ENCODE assay signal across 25 cellular contexts in the genomic region with DNA sequence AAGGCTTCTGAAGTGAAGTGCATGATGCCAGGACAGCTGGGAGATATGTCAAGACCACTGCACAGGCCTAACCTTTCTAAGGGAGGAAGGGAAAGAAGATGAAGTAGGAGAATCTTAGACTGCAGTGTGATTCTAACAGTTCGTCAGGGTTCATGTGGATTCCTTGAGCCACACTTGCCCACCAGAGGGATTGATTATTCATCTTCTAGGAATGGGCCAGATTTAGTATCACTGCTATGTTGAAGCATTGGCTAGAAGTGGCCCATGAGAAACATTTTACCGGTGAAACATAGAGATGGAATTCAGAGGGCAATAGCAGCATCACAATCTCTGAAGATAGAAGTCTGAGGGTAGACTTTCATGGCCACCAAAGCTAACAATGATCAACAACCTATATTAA.
DNase-seq lines count a peak whose midpoint lies in the region; ATAC-seq and TF ChIP-seq lines count a peak whose summit lies in the region.
"Had no signal": no experiment of that assay in that cellular context is flagged by ENCODE, and none has a peak within 500 bp of the region (broad histone marks: within the 10 kb centered on the region; RNA-seq: fewer than 3 reads in every experiment).

No MANE protein-coding gene starts in this region.

- H3K4me3 Mint-ChIP-seq in GM23338, result no peak overlapping the region
- H3K4me3 Mint-ChIP-seq: activated CD4-positive, alpha-beta memory T cell treated with anti-CD3 and anti-CD28 coated beads for 36 hours; activated naive CD8-positive, alpha-beta T cell; activated T-cell treated with anti-CD3 and anti-CD28 coated beads, Interleukin-2, amount 50 U/mL, for 4 hours; B cell; effector memory CD8-positive, alpha-beta T cell had no signal

- H3K4me1 Mint-ChIP-seq in GM23338, result peaks cover 6% of the 10 kb centered on the region; the same call in 2 of the 3 replicates
- H3K4me1 Mint-ChIP-seq: B cell had no signal

- H3K27me3 ChIP-seq in MG63 (no peaks in the 10 kb centered on the region), mesenchymal stem cell (ENCODE audit: control insufficient read depth in 1 of 2, insufficient read depth in 1 of 2, low read length in 2 of 2) (no peaks in the 10 kb centered on the region), GM23338 (ENCODE audit: insufficient read depth) (no peaks in the 10 kb centered on the region), vagina (no peaks in the 10 kb centered on the region)
- H3K27me3 ChIP-seq: ovary, sigmoid colon had no signal

- H3K14ac ChIP-seq in mesenchymal stem cell (ENCODE audit: low read length in 2 of 2), result no peak overlapping the region

- DNase-seq in AG20443 (ENCODE audit: low spot score) (peak; percentile 6), MG63 (peak; percentile 2), choroid plexus epithelial cell (ENCODE audit: low read depth) (peak; percentile 78), mesenchymal stem cell (peak; percentile 39), GM23338 (ENCODE audit: low spot score) (no peak), D341Med (ENCODE audit: low spot score) (no peak), AG08395 (ENCODE audit: low spot score) (no peak), vagina (ENCODE audit: extremely low spot score in 2 of 2) (no peak)
- DNase-seq: activated CD4-positive, alpha-beta memory T cell treated with anti-CD3 and anti-CD28 coated beads for 36 hours; activated T-cell treated with anti-CD3 and anti-CD28 coated beads, Interleukin-2, amount 50 U/mL, for 4 hours; central memory CD4-positive, alpha-beta T cell; effector memory CD8-positive, alpha-beta T cell; foreskin melanocyte; left ventricle myocardium inferior; NCI-H1092 treated with DMSO at 0.1 percent for 48 hours; NCI-H2171; NCI-H82; ovary; sigmoid colon; substantia nigra had no signal

- H3K4ac ChIP-seq in mesenchymal stem cell (ENCODE audit: low read depth in 1 of 2, low read length in 2 of 2), result no peak overlapping the region

- intact Hi-C loops in vagina (cut with DNase I), result no loop called here

- no peak overlapping the region for H4K8ac ChIP-seq in mesenchymal stem cell (ENCODE audit: low read length)

- H3K4me1 ChIP-seq in mesenchymal stem cell (ENCODE audit: control insufficient read depth, insufficient read depth, low read depth, low read length) (no peaks in the 10 kb centered on the region), GM23338 (ENCODE audit: insufficient read depth) (no peaks in the 10 kb centered on the region), vagina (no peaks in the 10 kb centered on the region)
- H3K4me1 ChIP-seq: left ventricle myocardium inferior, sigmoid colon had no signal

- H3K27ac ChIP-seq in mesenchymal stem cell (ENCODE audit: low read length, poor library complexity, severe bottlenecking), result peak overlapping the region; percentile 10
- no peak overlapping the region for H3K27ac ChIP-seq in GM23338 (ENCODE audit: low read depth)
- H3K27ac ChIP-seq in vagina, result no peak overlapping the region
- H3K27ac ChIP-seq: left ventricle myocardium inferior, ovary, sigmoid colon, VCaP had no signal

- H3K23ac ChIP-seq in mesenchymal stem cell (ENCODE audit: low read length in 2 of 2), result no peak overlapping the region

- no peaks in the 10 kb centered on the region for H4K20me1 ChIP-seq in GM23338 (replicated peaks; ENCODE audit: insufficient read depth)

- TF ChIP-seq CTCF in choroid plexus epithelial cell (conservative IDR thresholded peaks at IDR 0.05; ENCODE audit: low read depth, low read length) (peak; percentile 3), GM23338 (conservative IDR thresholded peaks at IDR 0.05; ENCODE audit: low read depth in 2 of 2) (no peak), vagina (IDR thresholded peaks at IDR 0.05) (no peak)

- H2AK5ac ChIP-seq in mesenchymal stem cell (ENCODE audit: low read length, severe bottlenecking), result no peak overlapping the region

- no peak overlapping the region for H2BK12ac ChIP-seq in mesenchymal stem cell (ENCODE audit: low read length in 2 of 2)

- H4K91ac ChIP-seq in mesenchymal stem cell (ENCODE audit: low read length), result no peak overlapping the region

- no peaks in the 10 kb centered on the region for H3F3A ChIP-seq in GM23338 (replicated peaks; ENCODE audit: low read depth)

- H3K9ac ChIP-seq in mesenchymal stem cell (ENCODE audit: low read length), result no peak overlapping the region

- H3K27me3 Mint-ChIP-seq in GM23338 (ENCODE audit: insufficient read depth, low read depth, poor library complexity), result no peaks in the 10 kb centered on the region
- H3K27me3 Mint-ChIP-seq: activated CD4-positive, alpha-beta memory T cell treated with anti-CD3 and anti-CD28 coated beads for 36 hours; activated naive CD8-positive, alpha-beta T cell; B cell; effector memory CD8-positive, alpha-beta T cell had no signal

- no peaks in the 10 kb centered on the region for H3K9me3 Mint-ChIP-seq in GM23338
- H3K9me3 Mint-ChIP-seq: activated CD4-positive, alpha-beta memory T cell treated with anti-CD3 and anti-CD28 coated beads for 36 hours; activated T-cell treated with anti-CD3 and anti-CD28 coated beads, Interleukin-2, amount 50 U/mL, for 4 hours; effector memory CD8-positive, alpha-beta T cell had no signal

- TF ChIP-seq POLR2A in vagina (IDR thresholded peaks at IDR 0.05), result no peak

- no peaks in the 10 kb centered on the region; the same call in 1 of the 2 replicates for H3K9me3 ChIP-seq in MG63
- no peaks in the 10 kb centered on the region for H3K9me3 ChIP-seq in mesenchymal stem cell (ENCODE audit: control insufficient read depth, low read length)
- no peaks in the 10 kb centered on the region for H3K9me3 ChIP-seq in vagina
- H3K9me3 ChIP-seq: left ventricle myocardium inferior, ovary, sigmoid colon had no signal

- no peaks in the 10 kb centered on the region for H3K79me2 ChIP-seq in GM23338 (replicated peaks; ENCODE audit: insufficient read depth)

- no peak overlapping the region for H2BK5ac ChIP-seq in mesenchymal stem cell (ENCODE audit: low read depth, low read length, poor library complexity, severe bottlenecking)

- no peak overlapping the region for H2BK120ac ChIP-seq in mesenchymal stem cell (ENCODE audit: low read depth, low read length)

- H3K4me2 ChIP-seq in mesenchymal stem cell (ENCODE audit: low read length, poor library complexity, severe bottlenecking) (no peak overlapping the region), GM23338 (no peak overlapping the region)

- H3K36me3 Mint-ChIP-seq in GM23338 (ENCODE audit: low read depth), result no peaks in the 10 kb centered on the region
- H3K36me3 Mint-ChIP-seq: activated CD4-positive, alpha-beta memory T cell treated with anti-CD3 and anti-CD28 coated beads for 36 hours; activated naive CD8-positive, alpha-beta T cell had no signal

- no peak overlapping the region for H2AFZ ChIP-seq in mesenchymal stem cell (ENCODE audit: low read depth, low read length)
- H2AFZ ChIP-seq in GM23338, result no peak overlapping the region

- no peaks in the 10 kb centered on the region for H3K9me2 ChIP-seq in GM23338 (ENCODE audit: insufficient read depth)

- no peaks in the 10 kb centered on the region for H3K79me1 ChIP-seq in mesenchymal stem cell (replicated peaks; ENCODE audit: low read length, poor library complexity, severe bottlenecking)

- WGBS in mesenchymal stem cell, result 51% methylated on average over 2 of the region's 2 CpGs

- no peak overlapping the region for H3K4me3 ChIP-seq in MG63
- no peak overlapping the region for H3K4me3 ChIP-seq in choroid plexus epithelial cell (ENCODE audit: low read depth, low read length)
- no peak overlapping the region for H3K4me3 ChIP-seq in mesenchymal stem cell (ENCODE audit: insufficient read depth in 1 of 2, low read depth in 1 of 2, low read length in 2 of 2)
- H3K4me3 ChIP-seq in GM23338, result no peak overlapping the region
- H3K4me3 ChIP-seq in vagina, result no peak overlapping the region
- H3K4me3 ChIP-seq: K562, left ventricle myocardium inferior, ovary, sigmoid colon had no signal

- H3K36me3 ChIP-seq in MG63 (no peaks in the 10 kb centered on the region), mesenchymal stem cell (ENCODE audit: control insufficient read depth in 1 of 2, insufficient read depth in 2 of 2, low read depth in 1 of 2, low read length in 2 of 2) (no peaks in the 10 kb centered on the region), GM23338 (ENCODE audit: insufficient read depth) (no peaks in the 10 kb centered on the region), vagina (no peaks in the 10 kb centered on the region)
- H3K36me3 ChIP-seq: left ventricle myocardium inferior, ovary, sigmoid colon had no signal

- no peak overlapping the region for H2BK15ac ChIP-seq in mesenchymal stem cell (ENCODE audit: low read depth, poor library complexity, severe bottlenecking)

- no peak overlapping the region for H3K27ac Mint-ChIP-seq in GM23338
- H3K27ac Mint-ChIP-seq: activated CD4-positive, alpha-beta memory T cell treated with anti-CD3 and anti-CD28 coated beads for 36 hours; activated naive CD8-positive, alpha-beta T cell; B cell; effector memory CD8-positive, alpha-beta T cell had no signal

- H3K18ac ChIP-seq in mesenchymal stem cell (ENCODE audit: low read depth in 1 of 2, low read length in 2 of 2), result no peak overlapping the region

- ATAC-seq in GM23338, result no peak
- ATAC-seq: activated T-cell treated with anti-CD3 and anti-CD28 coated beads, Interleukin-2, amount 50 U/mL, for 4 hours; effector memory CD8-positive, alpha-beta T cell; K562; Panc1 had no signal

Comparison
In these comparisons a context has a peak if more than half of its experiments do, and no peak if none do; other contexts are left out.
1. DNase-seq: peak in AG20443 (single experiment), MG63 (single experiment), choroid plexus epithelial cell (single experiment) and mesenchymal stem cell (single experiment); none in GM23338 (single experiment), D341Med (single experiment), AG08395 (single experiment) and vagina (0 of 2).